20 cellular contexts compared by ENCODE assay signal in genomic region chr6:155436981-155437749, GRCh38. TPM values are rescaled to one million over a fixed set of nuclear protein-coding genes. Genes with fewer than 3 reads are reported as not detected.
A peak's percentile ranks its signal among the peaks of the same experiment; 100 is the strongest.
DNase-seq lines count a peak whose midpoint lies in the region; ATAC-seq and TF ChIP-seq lines count a peak whose summit lies in the region.
"Had no signal": no experiment of that assay in that cellular context is flagged by ENCODE, and none has a peak within 500 bp of the region (broad histone marks: within the 10 kb centered on the region; RNA-seq: fewer than 3 reads in every experiment).

No MANE protein-coding gene starts in this region.

- no peaks in the 10 kb centered on the region for H3K36me3 ChIP-seq in adrenal gland (replicated peaks in 1 of 2)
- H3K36me3 ChIP-seq: transverse colon had no signal

- TF ChIP-seq POLR2A in adrenal gland (IDR thresholded peaks at IDR 0.05) = no peak

- no peaks in the 10 kb centered on the region for H3K9me3 ChIP-seq in adrenal gland (replicated peaks in 1 of 3)
- H3K9me3 ChIP-seq: transverse colon had no signal

- DNase-seq in Ammon's horn (ENCODE audit: low spot score) = peak; percentile 13
- DNase-seq in LHCN-M2 (ENCODE audit: low read depth) = peak; percentile 5
- peak; percentile 77 to 88 (median 80) for DNase-seq in adrenal gland
- no peak for DNase-seq in left lobe of liver (ENCODE audit: low spot score)
- no peak for DNase-seq in hypothalamus (lab: John Stamatoyannopoulos, UW)
- no peak for DNase-seq in NCI-H2107 (lab: John Stamatoyannopoulos, UW)
- no peak for DNase-seq in NCI-H1930 (lab: John Stamatoyannopoulos, UW)
- DNase-seq: AML-193; aorta; effector memory CD4-positive, alpha-beta T cell; Karpas-422; kidney glomerular epithelial cell; naive thymus-derived CD4-positive, alpha-beta T cell; NCI-H510A; stimulated activated CD4-positive, alpha-beta T cell treated with anti-CD3 and anti-CD28 coated beads, Interleukin-4, amount 100 ng/mL, for 1 hour; T-helper 17 cell; transverse colon had no signal

- WGBS in adrenal gland, 4 donors = 53 to 63% (median 60%) methylated on average over 5 of the region's 5 CpGs

- no peak overlapping the region for H3K27ac ChIP-seq in adrenal gland
- H3K27ac ChIP-seq: transverse colon had no signal

- H3K27me3 ChIP-seq in adrenal gland = no peaks in the 10 kb centered on the region
- H3K27me3 ChIP-seq: transverse colon had no signal

- H3K4me3 ChIP-seq in adrenal gland = no peak overlapping the region
- H3K4me3 ChIP-seq: transverse colon had no signal

- no peak for TF ChIP-seq CTCF in adrenal gland (IDR thresholded peaks at IDR 0.05)

- intact Hi-C loops in adrenal gland (cut with DNase I) = no loop called here

- peaks cover 14% of the 10 kb centered on the region in 2 donors for H3K4me1 ChIP-seq in adrenal gland (replicated peaks in 1 of 2)

- ATAC-seq in left lobe of liver = peak; percentile 89
- ATAC-seq in GM18870 (IDR thresholded peaks at IDR 0.05; ENCODE audit: unreplicated experiment) = no peak
- ATAC-seq: HCT116; naive thymus-derived CD4-positive, alpha-beta T cell; T-helper 17 cell had no signal

RNA-seq across cellular contexts. Expression of gene NOX3, which starts 18.5 kb away (rescaled TPM):
- total RNA-seq in LHCN-M2 (2014; rRNA removed) = not detected in 2 replicates
- polyA plus RNA-seq in LHCN-M2 (2012) = not detected
- not detected for total RNA-seq in adrenal gland
- polyA plus RNA-seq in adrenal gland = under 1 TPM in 2 of 3 donors, not detected in 1; 0.11 to 0.24 TPM
- not detected for total RNA-seq in left lobe of liver
- total RNA-seq: aorta; glomerular endothelial cell; naive thymus-derived CD4-positive, alpha-beta T cell; T-helper 17 cell; transverse colon had no signal
- polyA plus RNA-seq: aorta; naive thymus-derived CD4-positive, alpha-beta T cell had no signal

Comparison
In these comparisons a context has a peak if more than half of its experiments do, and no peak if none do; other contexts are left out.
1. DNase-seq: peak in Ammon's horn (single experiment), LHCN-M2 (single experiment) and adrenal gland (7 of 7); none in left lobe of liver (single experiment), hypothalamus (0 of 51), NCI-H2107 (single experiment) and NCI-H1930 (0 of 2).